In the genomic region with DNA sequence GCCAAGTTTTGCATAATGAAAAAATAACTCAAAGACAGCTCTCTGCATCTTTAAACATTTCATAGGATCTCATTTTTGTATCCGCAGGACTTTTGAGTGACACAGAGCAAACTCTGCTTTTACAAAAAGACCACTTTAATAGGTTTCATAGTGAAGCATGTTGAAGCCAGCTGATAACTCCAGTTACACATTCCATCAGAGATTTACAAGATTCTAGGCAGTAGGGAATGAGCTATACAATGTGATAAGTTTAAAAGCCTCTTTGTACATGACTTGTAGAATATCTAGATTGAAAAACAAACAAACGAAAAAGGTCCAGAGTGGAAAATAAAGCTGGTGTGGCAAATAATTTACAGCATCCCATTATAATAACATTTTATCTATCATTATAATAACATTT, we compare ENCODE assay signal across 2 cellular contexts.
TF ChIP-seq lines count a peak whose summit lies in the region.

No MANE protein-coding gene starts in this region.

TF ChIP-seq in SK-N-SH, 30 proteins besides CTCF, POLR2A, EP300 and RAD21 (continued from another document):
- no peak for TF ChIP-seq REST (IDR thresholded peaks at IDR 0.05; ENCODE audit: low read depth, low read length)
- TF ChIP-seq RXRA (IDR thresholded peaks at IDR 0.05; ENCODE audit: borderline replicate concordance, low read depth) = no peak
- no peak for TF ChIP-seq NRF1 (IDR thresholded peaks at IDR 0.05; ENCODE audit: low read depth, low read length)
- TF ChIP-seq, protein P1, sequence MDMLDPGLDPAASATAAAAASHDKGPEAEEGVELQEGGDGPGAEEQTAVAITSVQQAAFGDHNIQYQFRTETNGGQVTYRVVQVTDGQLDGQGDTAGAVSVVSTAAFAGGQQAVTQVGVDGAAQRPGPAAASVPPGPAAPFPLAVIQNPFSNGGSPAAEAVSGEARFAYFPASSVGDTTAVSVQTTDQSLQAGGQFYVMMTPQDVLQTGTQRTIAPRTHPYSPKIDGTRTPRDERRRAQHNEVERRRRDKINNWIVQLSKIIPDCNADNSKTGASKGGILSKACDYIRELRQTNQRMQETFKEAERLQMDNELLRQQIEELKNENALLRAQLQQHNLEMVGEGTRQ (IDR thresholded peaks at IDR 0.05; ENCODE audit: borderline replicate concordance, low read depth, low read length) = no peak
- TF ChIP-seq YY1 (IDR thresholded peaks at IDR 0.05; ENCODE audit: low read depth) = no peak

TF ChIP-seq in SK-N-SH treated with all-trans-retinoic acid at 6 μM for 48 hours, 23 proteins besides CTCF, POLR2A, EP300 and RAD21 (continued from another document):
- no peak for TF ChIP-seq TSHZ2 (CRISPR knock-in tag; IDR thresholded peaks at IDR 0.05)
- TF ChIP-seq ZC3H10 (CRISPR knock-in tag; IDR thresholded peaks at IDR 0.05) = no peak
- no peak for TF ChIP-seq CSDC2 (CRISPR knock-in tag; IDR thresholded peaks at IDR 0.05)
- no peak for TF ChIP-seq PATZ1 (CRISPR knock-in tag; IDR thresholded peaks at IDR 0.05; ENCODE audit: borderline replicate concordance)
- no peak for TF ChIP-seq ARNTL (CRISPR knock-in tag; IDR thresholded peaks at IDR 0.05; ENCODE audit: borderline replicate concordance, low read depth)
- no peak for TF ChIP-seq ESRRG (CRISPR knock-in tag; IDR thresholded peaks at IDR 0.05)
- TF ChIP-seq CREB5 (CRISPR knock-in tag; IDR thresholded peaks at IDR 0.05; ENCODE audit: low read depth) = no peak
- no peak for TF ChIP-seq ZNF565 (CRISPR knock-in tag; conservative IDR thresholded peaks at IDR 0.05; ENCODE audit: low read depth)
- TF ChIP-seq ZFP3 (CRISPR knock-in tag; IDR thresholded peaks at IDR 0.05) = no peak
- no peak for TF ChIP-seq SNAI2 (CRISPR knock-in tag; IDR thresholded peaks at IDR 0.05)
- TF ChIP-seq, protein P2, sequence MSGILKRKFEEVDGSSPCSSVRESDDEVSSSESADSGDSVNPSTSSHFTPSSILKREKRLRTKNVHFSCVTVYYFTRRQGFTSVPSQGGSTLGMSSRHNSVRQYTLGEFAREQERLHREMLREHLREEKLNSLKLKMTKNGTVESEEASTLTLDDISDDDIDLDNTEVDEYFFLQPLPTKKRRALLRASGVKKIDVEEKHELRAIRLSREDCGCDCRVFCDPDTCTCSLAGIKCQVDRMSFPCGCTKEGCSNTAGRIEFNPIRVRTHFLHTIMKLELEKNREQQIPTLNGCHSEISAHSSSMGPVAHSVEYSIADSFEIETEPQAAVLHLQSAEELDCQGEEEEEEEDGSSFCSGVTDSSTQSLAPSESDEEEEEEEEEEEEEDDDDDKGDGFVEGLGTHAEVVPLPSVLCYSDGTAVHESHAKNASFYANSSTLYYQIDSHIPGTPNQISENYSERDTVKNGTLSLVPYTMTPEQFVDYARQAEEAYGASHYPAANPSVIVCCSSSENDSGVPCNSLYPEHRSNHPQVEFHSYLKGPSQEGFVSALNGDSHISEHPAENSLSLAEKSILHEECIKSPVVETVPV (CRISPR knock-in tag; IDR thresholded peaks at IDR 0.05) = no peak
- no peak for TF ChIP-seq TOX (CRISPR knock-in tag; IDR thresholded peaks at IDR 0.05; ENCODE audit: borderline replicate concordance)
TF ChIP-seq in SK-N-SH treated with all-trans-retinoic acid at 6 μM for 48 hours: peak in this region for 0.
